ENCODE assay signal across 12 cellular contexts in the genomic region with DNA sequence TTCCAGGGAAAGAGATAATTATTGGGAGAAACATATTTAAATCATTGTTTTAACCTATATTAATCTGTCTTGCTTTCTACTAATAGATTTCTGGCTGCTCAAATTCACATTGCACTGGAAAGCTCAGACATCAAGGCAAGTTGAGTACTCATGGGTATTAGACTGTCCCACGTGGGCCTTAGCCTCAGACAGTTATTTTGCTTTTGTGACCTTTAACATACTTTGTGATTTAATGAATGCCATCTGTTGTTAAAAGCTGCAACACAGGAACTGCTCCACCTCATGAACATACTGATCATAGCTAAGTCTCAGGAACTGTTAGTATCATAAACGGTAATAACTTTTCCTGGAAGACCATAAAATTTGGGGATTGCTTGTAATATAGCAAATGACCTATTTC. TPM values are rescaled to one million over a fixed set of nuclear protein-coding genes. Genes with fewer than 3 reads are reported as not detected.
A peak's percentile ranks its signal among the peaks of the same experiment; 100 is the strongest.
DNase-seq lines count a peak whose midpoint lies in the region; FAIRE-seq and TF ChIP-seq lines count a peak whose summit lies in the region.
"Had no signal": no experiment of that assay in that cellular context is flagged by ENCODE, and none has a peak within 500 bp of the region (broad histone marks: within the 10 kb centered on the region; RNA-seq: fewer than 3 reads in every experiment).

No MANE protein-coding gene starts in this region.

- peak overlapping the region; percentile 49 for H3K27ac Mint-ChIP-seq in chondrocyte (ENCODE audit: unreplicated experiment)
- H3K27ac Mint-ChIP-seq: B cell had no signal

- no peak for TF ChIP-seq CTCF in AG04449 (IDR thresholded peaks at IDR 0.05; ENCODE audit: insufficient read depth, low read length, missing control alignments)
- peak; percentile 35 for TF ChIP-seq CTCF in chondrocyte (IDR thresholded peaks at IDR 0.05)

- H3K36me3 ChIP-seq in small intestine (ENCODE audit: control insufficient read depth in 2 of 2, insufficient read depth in 2 of 2, low read length in 2 of 2) = peaks cover 0 to 2% of the 10 kb centered on the region in 2 donors

- DNase-seq in AG04449 (ENCODE audit: low read depth, low spot score) (peak; percentile 80), HT-29 (ENCODE audit: low spot score) (peak; percentile 17), chondrocyte (ENCODE audit: low spot score) (no peak), left kidney (ENCODE audit: low read depth, low spot score) (peak; percentile 69), frontal cortex (ENCODE audit: low spot score in 2 of 2) (no peak), small intestine (no peak), GM19238 (ENCODE audit: insufficient read length, low spot score) (no peak), NCI-H2107 treated with DMSO at 0.1 percent for 48 hours (lab: John Stamatoyannopoulos, UW; ENCODE audit: unreplicated experiment) (no peak)
- DNase-seq: caudate nucleus had no signal

- H3K27me3 ChIP-seq in small intestine (ENCODE audit: control insufficient read depth in 2 of 2, insufficient read depth in 2 of 2, low read length in 2 of 2) = no peaks in the 10 kb centered on the region
- H3K27me3 ChIP-seq: vagina had no signal

- POLR2A ChIA-PET in AG04449 (lab: Yijun Ruan, JAX) = interaction anchor here (0.6 to 1.6 kb wide), 2 partner anchors 20 to 36 kb away, joined by 3 to 5 read pairs; a partner anchor contains a TSS

- H3K27me3 Mint-ChIP-seq in chondrocyte (ENCODE audit: low read depth) = no peaks in the 10 kb centered on the region
- H3K27me3 Mint-ChIP-seq: B cell; natural killer cell treated with Interleukin-12 subunit alpha and Interleukin-12 subunit beta and Interleukin-15 and Interleukin-18, amount 100 ng/mL, for 72 hours had no signal

- H3K27ac ChIP-seq in small intestine (ENCODE audit: low read depth in 1 of 2, low read length in 1 of 2) = no peak overlapping the region

- 13 to 23% (median 19%) methylated on average over 2 of the region's 2 CpGs for WGBS in small intestine, 3 donors

- H3K9me3 Mint-ChIP-seq in chondrocyte (ENCODE audit: low read depth) = no peaks in the 10 kb centered on the region
- H3K9me3 Mint-ChIP-seq: natural killer cell treated with Interleukin-12 subunit alpha and Interleukin-12 subunit beta and Interleukin-15 and Interleukin-18, amount 100 ng/mL, for 72 hours had no signal

- H3K36me3 Mint-ChIP-seq in chondrocyte (ENCODE audit: low read depth) = peaks cover 14% of the 10 kb centered on the region

- FAIRE-seq in frontal cortex (lab: Jason Lieb, UNC) (no peak), small intestine (lab: Jason Lieb, UNC) (no peak)

- no peak overlapping the region for H3K4me3 Mint-ChIP-seq in chondrocyte (ENCODE audit: unreplicated experiment)
- H3K4me3 Mint-ChIP-seq: B cell; natural killer cell treated with Interleukin-12 subunit alpha and Interleukin-12 subunit beta and Interleukin-15 and Interleukin-18, amount 100 ng/mL, for 72 hours had no signal

- H3K4me1 ChIP-seq in small intestine (ENCODE audit: control insufficient read depth in 2 of 2, insufficient read depth in 1 of 2, low read depth in 1 of 2, low read length in 1 of 2) = peaks cover 0 to 3% of the 10 kb centered on the region in 2 donors

- H3K9me3 ChIP-seq in small intestine (ENCODE audit: control insufficient read depth, low read depth) = no peaks in the 10 kb centered on the region
- H3K9me3 ChIP-seq: vagina had no signal

- CTCF ChIA-PET in AG04449 (lab: Yijun Ruan, JAX) = interaction anchor here (0.8 to 3.8 kb wide), 4 partner anchors 28 to 74 kb away, joined by 3 to 22 read pairs (median 4); no protein-coding TSS in a partner anchor

- H3K4me3 ChIP-seq in AG04449 (ENCODE audit: low read depth, low read length) (no peak overlapping the region), small intestine (ENCODE audit: low read depth in 1 of 2, low read length in 2 of 2) (no peak overlapping the region)
- H3K4me3 ChIP-seq: vagina had no signal

- peaks cover 37% of the 10 kb centered on the region for H3K4me1 Mint-ChIP-seq in chondrocyte (ENCODE audit: low read depth)
- H3K4me1 Mint-ChIP-seq: B cell had no signal

RNA-seq across cellular contexts. Expression of a gene that starts 2.7 kb away (rescaled TPM):
- total RNA-seq in HT-29 (2014; rRNA removed; shearing (Covaris generic)) = not detected in 2 replicates
- not detected in 3 replicates for total RNA-seq in chondrocyte
- total RNA-seq in frontal cortex = not detected
- 100 to 1,000 TPM in 1 of 3 donors, 10 to 100 TPM in 2; 37.0 to 332 (median 100.0) TPM for polyA plus RNA-seq in small intestine
- total RNA-seq: vagina had no signal

RNA-seq across cellular contexts. Expression of a gene that starts 36.5 kb away (rescaled TPM):
- total RNA-seq in HT-29 (2014; rRNA removed; shearing (Covaris generic)) = 22.3 and 23.4 TPM in 2 replicates
- total RNA-seq in chondrocyte (21.2 to 44.1 TPM (median 22.2 TPM) in 3 replicates), frontal cortex (20.8 TPM)
- 10 to 100 TPM in 2 of 3 donors, 1 to 10 TPM in 1; 9.5 to 25.0 (median 23.0) TPM for polyA plus RNA-seq in small intestine

Comparison
In these comparisons a context has a peak if more than half of its experiments do, and no peak if none do; other contexts are left out.
1. DNase-seq: peak in AG04449 (single experiment), HT-29 (single experiment) and left kidney (single experiment); none in chondrocyte (single experiment), frontal cortex (0 of 2), small intestine (single experiment), GM19238 (single experiment) and NCI-H2107 treated with DMSO at 0.1 percent for 48 hours (single experiment).